In the genomic region with DNA sequence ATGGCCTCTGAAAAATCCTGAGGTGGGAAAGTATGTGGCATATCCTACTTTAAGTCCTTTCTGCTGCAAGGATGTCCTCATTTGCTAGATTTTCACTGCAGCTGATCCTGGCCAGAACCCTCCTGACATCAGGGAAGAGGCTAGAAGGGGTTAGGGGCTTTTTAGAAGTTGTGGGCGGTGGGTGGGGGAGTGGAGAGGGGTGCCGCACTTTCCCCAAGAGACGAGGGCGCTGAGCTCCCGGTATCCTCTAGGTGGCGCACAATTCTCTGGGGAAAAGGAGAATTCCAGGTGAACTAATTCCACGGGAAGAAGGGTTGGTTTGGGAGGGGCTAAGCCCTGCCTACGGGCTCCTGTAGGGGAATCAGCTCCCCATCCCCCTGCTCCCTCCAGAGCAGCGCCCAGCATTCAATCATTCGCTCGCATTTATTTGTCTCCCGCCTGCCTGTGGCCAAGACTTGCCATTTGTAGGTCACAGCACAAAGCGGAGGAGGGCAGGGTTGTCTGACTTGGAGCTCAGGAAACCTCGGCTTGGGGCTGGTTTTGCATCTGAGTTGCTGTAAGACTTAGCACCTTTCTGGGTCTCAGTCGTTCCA, we compare ENCODE assay signal across 9 cellular contexts. TPM values are rescaled to one million over a fixed set of nuclear protein-coding genes. Genes with fewer than 3 reads are reported as not detected.
A peak's percentile ranks its signal among the peaks of the same experiment; 100 is the strongest.
DNase-seq lines count a peak whose midpoint lies in the region; ATAC-seq and TF ChIP-seq lines count a peak whose summit lies in the region.
"Had no signal": no experiment of that assay in that cellular context is flagged by ENCODE, and none has a peak within 500 bp of the region (broad histone marks: within the 10 kb centered on the region; RNA-seq: fewer than 3 reads in every experiment).

No MANE protein-coding gene starts in this region.

- no peak overlapping the region for H3K27ac Mint-ChIP-seq in naive thymus-derived CD8-positive, alpha-beta T cell
- H3K27ac Mint-ChIP-seq: CD4-positive, CD25-positive, alpha-beta regulatory T cell had no signal

- H3K36me3 ChIP-seq in aorta (ENCODE audit: control insufficient read depth in 1 of 2, insufficient read depth in 2 of 2, low read length in 1 of 2) = no peaks in the 10 kb centered on the region

- H3K4me3 ChIP-seq in astrocyte of the spinal cord (ENCODE audit: low read depth, low read length) (no peak overlapping the region), aorta (ENCODE audit: low read length in 2 of 2) (no peak overlapping the region)

- H3K4me3 Mint-ChIP-seq in naive thymus-derived CD8-positive, alpha-beta T cell = no peak overlapping the region
- H3K4me3 Mint-ChIP-seq: CD4-positive, CD25-positive, alpha-beta regulatory T cell had no signal

- H3K27ac ChIP-seq in aorta (ENCODE audit: low read depth in 1 of 2, low read length in 2 of 2) = no peak overlapping the region

- H3K4me1 Mint-ChIP-seq in naive thymus-derived CD8-positive, alpha-beta T cell = peaks cover 0 to 10% (median 4%) of the 10 kb centered on the region in 4 donors

- H3K4me1 ChIP-seq in aorta (ENCODE audit: control insufficient read depth in 1 of 2, insufficient read depth in 2 of 2, low read length in 2 of 2) = no peaks in the 10 kb centered on the region

- H3K9me3 ChIP-seq in aorta (ENCODE audit: control insufficient read depth, low read length) = no peaks in the 10 kb centered on the region

- H3K9me3 Mint-ChIP-seq in naive thymus-derived CD8-positive, alpha-beta T cell = no peaks in the 10 kb centered on the region
- H3K9me3 Mint-ChIP-seq: CD4-positive, CD25-positive, alpha-beta regulatory T cell had no signal

- peak; percentile 37 for DNase-seq in NCI-H1436 (lab: John Stamatoyannopoulos, UW)
- no peak for DNase-seq in NCI-H1436 treated with DMSO at 0.1 percent for 48 hours (lab: John Stamatoyannopoulos, UW)
- no peak for DNase-seq in astrocyte of the spinal cord (ENCODE audit: low read depth, low spot score)
- DNase-seq in kidney tubule cell (ENCODE audit: low spot score) = peak; percentile 31
- DNase-seq in amniotic stem cell (lab: John Stamatoyannopoulos, UW) = no peak
- DNase-seq in naive thymus-derived CD8-positive, alpha-beta T cell = no peak
- DNase-seq in aorta = no peak
- DNase-seq: CD4-positive, CD25-positive, alpha-beta regulatory T cell had no signal

- TF ChIP-seq RAD21 in Ishikawa (IDR thresholded peaks at IDR 0.05; ENCODE audit: low read depth) = peak; percentile 73

- no peaks in the 10 kb centered on the region for H3K36me3 Mint-ChIP-seq in naive thymus-derived CD8-positive, alpha-beta T cell
- H3K36me3 Mint-ChIP-seq: CD4-positive, CD25-positive, alpha-beta regulatory T cell had no signal

- POLR2A ChIA-PET in naive thymus-derived CD8-positive, alpha-beta T cell (lab: Charles Lee) = no interaction called here

- ATAC-seq in naive thymus-derived CD8-positive, alpha-beta T cell = no peak
- ATAC-seq in aorta (ENCODE audit: low FRiP score) = no peak

- H3K27me3 ChIP-seq in aorta (ENCODE audit: control insufficient read depth in 1 of 2, insufficient read depth in 2 of 2, low read length in 1 of 2) = no peaks in the 10 kb centered on the region

- peak; percentile 88 for TF ChIP-seq CTCF in astrocyte of the spinal cord (IDR thresholded peaks at IDR 0.05; ENCODE audit: low read depth, low read length)

- WGBS in aorta, 2 donors = 12% methylated on average over 15 of the region's 15 CpGs

- TF ChIP-seq EP300 in Ishikawa (IDR thresholded peaks at IDR 0.05; ENCODE audit: borderline replicate concordance) = no peak

- H3K27me3 Mint-ChIP-seq in naive thymus-derived CD8-positive, alpha-beta T cell = peaks cover 15 to 64% (median 34%) of the 10 kb centered on the region in 5 donors

- intact Hi-C loops in aorta (cut with DNase I) = no loop called here

- in situ Hi-C loops in astrocyte of the spinal cord (cut with HindIII; ENCODE audit: low sequenced_read_pairs) = no loop called here

TF ChIP-seq in Ishikawa, 13 proteins besides CTCF, POLR2A, EP300 and RAD21:
- TF ChIP-seq CREB1 (IDR thresholded peaks at IDR 0.05; ENCODE audit: low read depth) (no peak), ZBTB7A (IDR thresholded peaks at IDR 0.05; ENCODE audit: low read depth) (peak; percentile 73), TEAD4 (IDR thresholded peaks at IDR 0.05) (peak; percentile 68)

RNA-seq across cellular contexts. Expression of a gene that starts 42.9 kb away (rescaled TPM):
- not detected for total RNA-seq in naive thymus-derived CD8-positive, alpha-beta T cell
- polyA plus RNA-seq in naive thymus-derived CD8-positive, alpha-beta T cell = not detected
- total RNA-seq in aorta = not detected
- not detected for polyA plus RNA-seq in aorta
- total RNA-seq: CD4-positive, CD25-positive, alpha-beta regulatory T cell had no signal
- polyA plus RNA-seq: CD4-positive, CD25-positive, alpha-beta regulatory T cell had no signal

Comparison
In these comparisons a context has a peak if more than half of its experiments do, and no peak if none do; other contexts are left out.
1. DNase-seq: peak in NCI-H1436 (single experiment) and kidney tubule cell (single experiment); none in NCI-H1436 treated with DMSO at 0.1 percent for 48 hours (single experiment), astrocyte of the spinal cord (single experiment), amniotic stem cell (single experiment), naive thymus-derived CD8-positive, alpha-beta T cell (0 of 10) and aorta (0 of 2).